Comparison of ENCODE assay signal across 8 cellular contexts in the genomic region with DNA sequence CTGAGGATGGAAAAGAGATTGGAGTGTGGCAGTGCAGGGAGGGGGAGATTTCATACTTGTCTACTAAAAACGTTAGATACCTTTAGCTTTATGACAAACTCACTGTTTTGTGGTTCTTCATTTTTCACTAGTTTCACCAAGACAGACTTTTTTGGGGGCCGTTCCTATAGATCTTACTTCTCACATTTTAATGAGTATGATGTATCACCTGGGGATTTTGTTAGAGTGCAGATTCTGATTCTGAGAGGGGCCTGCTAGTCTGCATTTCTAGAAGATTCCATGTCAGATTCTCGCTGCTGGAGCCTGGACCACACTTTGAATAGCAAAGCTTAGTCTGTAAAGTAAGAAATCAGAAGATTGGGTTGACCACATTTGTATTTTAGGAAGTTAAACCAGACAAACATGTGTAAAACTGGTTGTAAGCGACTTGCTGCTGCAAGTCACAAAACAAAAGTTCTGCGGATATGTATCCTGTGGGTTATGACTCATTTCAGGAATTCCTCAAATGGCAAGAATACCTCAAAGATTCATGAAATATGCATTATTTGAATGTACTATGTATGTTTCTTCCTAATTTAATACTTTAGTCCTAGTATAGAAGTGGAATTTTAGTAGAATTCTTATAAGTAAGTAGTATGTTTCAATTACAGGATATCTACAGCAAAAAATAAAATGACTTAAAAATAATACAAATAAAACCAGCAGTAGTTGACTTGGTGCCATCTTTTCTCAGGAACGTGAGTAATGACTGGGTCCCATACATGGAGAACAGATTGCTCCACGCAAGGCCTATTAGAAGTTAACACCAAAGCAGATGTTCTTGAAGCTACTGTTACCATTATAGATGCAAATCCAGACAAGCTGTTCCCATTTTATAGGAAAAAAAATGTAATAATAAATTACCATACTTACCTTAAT. TPM values are rescaled to one million over a fixed set of nuclear protein-coding genes. Genes with fewer than 3 reads are reported as not detected.
A peak's percentile ranks its signal among the peaks of the same experiment; 100 is the strongest.
DNase-seq lines count a peak whose midpoint lies in the region; ATAC-seq and TF ChIP-seq lines count a peak whose summit lies in the region.

No MANE protein-coding gene starts in this region.

- intact Hi-C loops in cardiac septum (cut with DNase I): no loop called here

- H3K4me3 ChIP-seq in gastroesophageal sphincter: no peak overlapping the region

- TF ChIP-seq CTCF in gastroesophageal sphincter (IDR thresholded peaks at IDR 0.05): no peak

- ATAC-seq in HG02678 (IDR thresholded peaks at IDR 0.05; ENCODE audit: unreplicated experiment): peak; percentile 60
- no peak for ATAC-seq in gastroesophageal sphincter
- no peak for ATAC-seq in GM19023 (IDR thresholded peaks at IDR 0.05; ENCODE audit: unreplicated experiment)

- H3K27ac ChIP-seq in gastroesophageal sphincter: no peak overlapping the region

- H3K9me3 ChIP-seq in gastroesophageal sphincter: no peaks in the 10 kb centered on the region

- no peaks in the 10 kb centered on the region for H3K36me3 ChIP-seq in gastroesophageal sphincter

- no peaks in the 10 kb centered on the region for H3K27me3 ChIP-seq in gastroesophageal sphincter

- DNase-seq in Daoy (ENCODE audit: low read depth): peak; percentile 66
- peak; percentile 4 for DNase-seq in SKM-1 (lab: John Stamatoyannopoulos, UW; ENCODE audit: unreplicated experiment)
- peak; percentile 95 for DNase-seq in iris pigment epithelial cell (ENCODE audit: low read depth)
- DNase-seq in stimulated activated CD4-positive, alpha-beta T cell treated with anti-CD3 and anti-CD28 coated beads, Interleukin-15, amount 100 ng/mL, for 24 hours: no peak
- no peak for DNase-seq in cardiac septum (ENCODE audit: low spot score)

- 75 to 84% methylated on average over 7 of the region's 7 CpGs for WGBS in gastroesophageal sphincter (ENCODE audit: low coverage in 1 of 2), 2 donors

- TF ChIP-seq POLR2A in gastroesophageal sphincter (IDR thresholded peaks at IDR 0.05): no peak

- no peak for TF ChIP-seq EP300 in gastroesophageal sphincter (IDR thresholded peaks at IDR 0.05)

- no peaks in the 10 kb centered on the region for H3K4me1 ChIP-seq in gastroesophageal sphincter

RNA-seq across cellular contexts. Expression of gene NFIL3, which starts 27.8 kb away (rescaled TPM):
- 10.3 and 10.4 TPM in 2 replicates for total RNA-seq in Daoy (2014; rRNA removed; shearing (Covaris generic))
- 10 to 100 TPM; 16.8 to 64.8 (median 28.2) TPM for total RNA-seq in gastroesophageal sphincter
- total RNA-seq in cardiac septum: 32.4 TPM

RNA-seq across cellular contexts. Expression of gene AUH, which starts 34.1 kb away (rescaled TPM):
- total RNA-seq in Daoy (2014; rRNA removed; shearing (Covaris generic)): 21.4 and 29.0 TPM in 2 replicates
- total RNA-seq in gastroesophageal sphincter: 10 to 100 TPM; 23.0 to 39.2 (median 25.7) TPM
- total RNA-seq in cardiac septum: 39.7 TPM

Comparison
In these comparisons a context has a peak if more than half of its experiments do, and no peak if none do; other contexts are left out.
1. DNase-seq: peak in Daoy (single experiment), SKM-1 (single experiment) and iris pigment epithelial cell (single experiment); none in stimulated activated CD4-positive, alpha-beta T cell treated with anti-CD3 and anti-CD28 coated beads, Interleukin-15, amount 100 ng/mL, for 24 hours (single experiment) and cardiac septum (single experiment).